Comparison of ENCODE assay signal across 1 cellular context in the genomic region with DNA sequence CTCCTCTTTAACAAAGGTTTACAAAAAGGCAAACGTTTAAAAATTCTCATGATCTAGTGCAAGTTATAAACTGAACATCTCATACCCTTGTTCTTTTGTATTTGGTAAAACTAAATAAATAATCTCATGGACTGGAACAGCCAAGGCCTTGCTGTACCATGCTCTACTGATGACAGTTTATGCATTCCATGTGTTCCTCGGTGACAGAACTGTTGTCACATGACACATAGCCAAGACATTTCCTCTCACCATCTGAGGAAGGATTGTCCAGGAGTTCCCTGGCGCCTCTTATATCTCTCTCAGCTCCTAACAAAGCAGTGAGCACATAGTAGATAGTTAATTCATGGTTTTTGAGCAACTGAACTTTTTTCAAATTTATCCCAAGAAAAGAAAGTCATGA.
A peak's percentile ranks its signal among the peaks of the same experiment; 100 is the strongest.
TF ChIP-seq lines count a peak whose summit lies in the region.

No MANE protein-coding gene starts in this region.

TF ChIP-seq in K562, 482 proteins besides CTCF, POLR2A, EP300 and RAD21:
- TF ChIP-seq MAFF (IDR thresholded peaks at IDR 0.05; ENCODE audit: low read length) (no peak), FUS (optimal IDR thresholded peaks at IDR 0.05; ENCODE audit: low read depth, low read length) (no peak), ZNF77 (CRISPR knock-in tag; IDR thresholded peaks at IDR 0.05) (no peak), TAF7 (tag; IDR thresholded peaks at IDR 0.05) (no peak), CEBPZ (IDR thresholded peaks at IDR 0.05; ENCODE audit: borderline replicate concordance, low read depth, low read length) (no peak), TFE3 (CRISPR knock-in tag; IDR thresholded peaks at IDR 0.05) (peak; percentile 85), TCF3 (CRISPR knock-in tag; IDR thresholded peaks at IDR 0.05) (no peak)
